1 cellular context compared by ENCODE assay signal in genomic region chr6:13296536-13296997, GRCh38.
TF ChIP-seq lines count a peak whose summit lies in the region.

No MANE protein-coding gene starts in this region.

TF ChIP-seq in GM23338, 12 proteins besides CTCF, POLR2A, EP300 and RAD21 (continued from another document):
- TF ChIP-seq, protein P1, sequence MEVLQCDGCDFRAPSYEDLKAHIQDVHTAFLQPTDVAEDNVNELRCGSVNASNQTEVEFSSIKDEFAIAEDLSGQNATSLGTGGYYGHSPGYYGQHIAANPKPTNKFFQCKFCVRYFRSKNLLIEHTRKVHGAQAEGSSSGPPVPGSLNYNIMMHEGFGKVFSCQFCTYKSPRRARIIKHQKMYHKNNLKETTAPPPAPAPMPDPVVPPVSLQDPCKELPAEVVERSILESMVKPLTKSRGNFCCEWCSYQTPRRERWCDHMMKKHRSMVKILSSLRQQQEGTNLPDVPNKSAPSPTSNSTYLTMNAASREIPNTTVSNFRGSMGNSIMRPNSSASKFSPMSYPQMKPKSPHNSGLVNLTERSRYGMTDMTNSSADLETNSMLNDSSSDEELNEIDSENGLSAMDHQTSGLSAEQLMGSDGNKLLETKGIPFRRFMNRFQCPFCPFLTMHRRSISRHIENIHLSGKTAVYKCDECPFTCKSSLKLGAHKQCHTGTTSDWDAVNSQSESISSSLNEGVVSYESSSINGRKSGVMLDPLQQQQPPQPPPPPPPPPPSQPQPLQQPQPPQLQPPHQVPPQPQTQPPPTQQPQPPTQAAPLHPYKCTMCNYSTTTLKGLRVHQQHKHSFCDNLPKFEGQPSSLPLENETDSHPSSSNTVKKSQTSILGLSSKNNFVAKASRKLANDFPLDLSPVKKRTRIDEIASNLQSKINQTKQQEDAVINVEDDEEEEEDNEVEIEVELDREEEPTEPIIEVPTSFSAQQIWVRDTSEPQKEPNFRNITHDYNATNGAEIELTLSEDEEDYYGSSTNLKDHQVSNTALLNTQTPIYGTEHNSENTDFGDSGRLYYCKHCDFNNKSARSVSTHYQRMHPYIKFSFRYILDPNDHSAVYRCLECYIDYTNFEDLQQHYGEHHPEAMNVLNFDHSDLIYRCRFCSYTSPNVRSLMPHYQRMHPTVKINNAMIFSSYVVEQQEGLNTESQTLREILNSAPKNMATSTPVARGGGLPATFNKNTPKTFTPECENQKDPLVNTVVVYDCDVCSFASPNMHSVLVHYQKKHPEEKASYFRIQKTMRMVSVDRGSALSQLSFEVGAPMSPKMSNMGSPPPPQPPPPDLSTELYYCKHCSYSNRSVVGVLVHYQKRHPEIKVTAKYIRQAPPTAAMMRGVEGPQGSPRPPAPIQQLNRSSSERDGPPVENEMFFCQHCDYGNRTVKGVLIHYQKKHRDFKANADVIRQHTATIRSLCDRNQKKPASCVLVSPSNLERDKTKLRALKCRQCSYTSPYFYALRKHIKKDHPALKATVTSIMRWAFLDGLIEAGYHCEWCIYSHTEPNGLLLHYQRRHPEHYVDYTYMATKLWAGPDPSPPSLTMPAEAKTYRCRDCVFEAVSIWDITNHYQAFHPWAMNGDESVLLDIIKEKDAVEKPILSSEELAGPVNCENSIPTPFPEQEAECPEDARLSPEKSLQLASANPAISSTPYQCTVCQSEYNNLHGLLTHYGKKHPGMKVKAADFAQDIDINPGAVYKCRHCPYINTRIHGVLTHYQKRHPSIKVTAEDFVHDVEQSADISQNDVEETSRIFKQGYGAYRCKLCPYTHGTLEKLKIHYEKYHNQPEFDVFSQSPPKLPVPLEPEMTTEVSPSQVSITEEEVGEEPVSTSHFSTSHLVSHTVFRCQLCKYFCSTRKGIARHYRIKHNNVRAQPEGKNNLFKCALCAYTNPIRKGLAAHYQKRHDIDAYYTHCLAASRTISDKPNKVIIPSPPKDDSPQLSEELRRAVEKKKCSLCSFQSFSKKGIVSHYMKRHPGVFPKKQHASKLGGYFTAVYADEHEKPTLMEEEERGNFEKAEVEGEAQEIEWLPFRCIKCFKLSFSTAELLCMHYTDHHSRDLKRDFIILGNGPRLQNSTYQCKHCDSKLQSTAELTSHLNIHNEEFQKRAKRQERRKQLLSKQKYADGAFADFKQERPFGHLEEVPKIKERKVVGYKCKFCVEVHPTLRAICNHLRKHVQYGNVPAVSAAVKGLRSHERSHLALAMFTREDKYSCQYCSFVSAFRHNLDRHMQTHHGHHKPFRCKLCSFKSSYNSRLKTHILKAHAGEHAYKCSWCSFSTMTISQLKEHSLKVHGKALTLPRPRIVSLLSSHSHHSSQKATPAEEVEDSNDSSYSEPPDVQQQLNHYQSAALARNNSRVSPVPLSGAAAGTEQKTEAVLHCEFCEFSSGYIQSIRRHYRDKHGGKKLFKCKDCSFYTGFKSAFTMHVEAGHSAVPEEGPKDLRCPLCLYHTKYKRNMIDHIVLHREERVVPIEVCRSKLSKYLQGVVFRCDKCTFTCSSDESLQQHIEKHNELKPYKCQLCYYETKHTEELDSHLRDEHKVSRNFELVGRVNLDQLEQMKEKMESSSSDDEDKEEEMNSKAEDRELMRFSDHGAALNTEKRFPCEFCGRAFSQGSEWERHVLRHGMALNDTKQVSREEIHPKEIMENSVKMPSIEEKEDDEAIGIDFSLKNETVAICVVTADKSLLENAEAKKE (CRISPR knock-in tag; IDR thresholded peaks at IDR 0.05), result no peak
- TF ChIP-seq, protein P2, sequence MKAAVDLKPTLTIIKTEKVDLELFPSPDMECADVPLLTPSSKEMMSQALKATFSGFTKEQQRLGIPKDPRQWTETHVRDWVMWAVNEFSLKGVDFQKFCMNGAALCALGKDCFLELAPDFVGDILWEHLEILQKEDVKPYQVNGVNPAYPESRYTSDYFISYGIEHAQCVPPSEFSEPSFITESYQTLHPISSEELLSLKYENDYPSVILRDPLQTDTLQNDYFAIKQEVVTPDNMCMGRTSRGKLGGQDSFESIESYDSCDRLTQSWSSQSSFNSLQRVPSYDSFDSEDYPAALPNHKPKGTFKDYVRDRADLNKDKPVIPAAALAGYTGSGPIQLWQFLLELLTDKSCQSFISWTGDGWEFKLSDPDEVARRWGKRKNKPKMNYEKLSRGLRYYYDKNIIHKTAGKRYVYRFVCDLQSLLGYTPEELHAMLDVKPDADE (IDR thresholded peaks at IDR 0.05), result no peak
- TF ChIP-seq ZNF331 (CRISPR knock-in tag; IDR thresholded peaks at IDR 0.05; ENCODE audit: low read depth), result no peak
- no peak for TF ChIP-seq CREB1 (CRISPR knock-in tag; IDR thresholded peaks at IDR 0.05; ENCODE audit: low read depth)
- no peak for TF ChIP-seq JUNB (IDR thresholded peaks at IDR 0.05; ENCODE audit: unreplicated experiment)
- TF ChIP-seq EZH2phosphoT487 (IDR thresholded peaks at IDR 0.05; ENCODE audit: unreplicated experiment), result no peak
- no peak for TF ChIP-seq STAT1 (IDR thresholded peaks at IDR 0.05; ENCODE audit: unreplicated experiment)
- no peak for TF ChIP-seq POLR2AphosphoS5 (IDR thresholded peaks at IDR 0.05; ENCODE audit: low read depth)
- TF ChIP-seq NANOG (IDR thresholded peaks at IDR 0.05; ENCODE audit: borderline replicate concordance), result no peak
- no peak for TF ChIP-seq EZH2 (IDR thresholded peaks at IDR 0.05; ENCODE audit: low read depth, unreplicated experiment)
- TF ChIP-seq REST (IDR thresholded peaks at IDR 0.05; ENCODE audit: unreplicated experiment), result no peak
